1 cellular context compared by ENCODE assay signal in genomic region chr6:42771741-42772100, GRCh38.
TF ChIP-seq lines count a peak whose summit lies in the region.

No MANE protein-coding gene starts in this region.

TF ChIP-seq in GM12878, 131 proteins besides CTCF, POLR2A, EP300 and RAD21 (continues in another document):
- no peak; the same call in 1 of the 2 replicates for TF ChIP-seq RAD51 (IDR thresholded peaks at IDR 0.05)
- TF ChIP-seq ZSCAN29 (IDR thresholded peaks at IDR 0.05), result no peak
- TF ChIP-seq, protein P1, sequence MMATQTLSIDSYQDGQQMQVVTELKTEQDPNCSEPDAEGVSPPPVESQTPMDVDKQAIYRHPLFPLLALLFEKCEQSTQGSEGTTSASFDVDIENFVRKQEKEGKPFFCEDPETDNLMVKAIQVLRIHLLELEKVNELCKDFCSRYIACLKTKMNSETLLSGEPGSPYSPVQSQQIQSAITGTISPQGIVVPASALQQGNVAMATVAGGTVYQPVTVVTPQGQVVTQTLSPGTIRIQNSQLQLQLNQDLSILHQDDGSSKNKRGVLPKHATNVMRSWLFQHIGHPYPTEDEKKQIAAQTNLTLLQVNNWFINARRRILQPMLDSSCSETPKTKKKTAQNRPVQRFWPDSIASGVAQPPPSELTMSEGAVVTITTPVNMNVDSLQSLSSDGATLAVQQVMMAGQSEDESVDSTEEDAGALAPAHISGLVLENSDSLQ (IDR thresholded peaks at IDR 0.05), result peak; percentile 61; the same call in 1 of the 2 replicates
- no peak for TF ChIP-seq E4F1 (IDR thresholded peaks at IDR 0.05; ENCODE audit: borderline replicate concordance, partially characterized antibody)
- TF ChIP-seq EGR1 (IDR thresholded peaks at IDR 0.05; ENCODE audit: borderline replicate concordance in 1 of 2, low read depth in 2 of 2, low read length in 2 of 2), result no peak
- TF ChIP-seq CREB1 (IDR thresholded peaks at IDR 0.05; ENCODE audit: low read depth), result no peak
- TF ChIP-seq MYB (IDR thresholded peaks at IDR 0.05; ENCODE audit: borderline replicate concordance, low read depth, low read length), result no peak
- TF ChIP-seq SREBF2 (IDR thresholded peaks at IDR 0.05; ENCODE audit: low read length), result no peak
- no peak for TF ChIP-seq BACH1 (IDR thresholded peaks at IDR 0.05; ENCODE audit: borderline replicate concordance)
- no peak for TF ChIP-seq IKZF1 (conservative IDR thresholded peaks at IDR 0.05)
- TF ChIP-seq PAX8 (IDR thresholded peaks at IDR 0.05), result 0 out of 2 replicates have a peak, but pooled peaks have one; percentile 68
- TF ChIP-seq, protein P2, sequence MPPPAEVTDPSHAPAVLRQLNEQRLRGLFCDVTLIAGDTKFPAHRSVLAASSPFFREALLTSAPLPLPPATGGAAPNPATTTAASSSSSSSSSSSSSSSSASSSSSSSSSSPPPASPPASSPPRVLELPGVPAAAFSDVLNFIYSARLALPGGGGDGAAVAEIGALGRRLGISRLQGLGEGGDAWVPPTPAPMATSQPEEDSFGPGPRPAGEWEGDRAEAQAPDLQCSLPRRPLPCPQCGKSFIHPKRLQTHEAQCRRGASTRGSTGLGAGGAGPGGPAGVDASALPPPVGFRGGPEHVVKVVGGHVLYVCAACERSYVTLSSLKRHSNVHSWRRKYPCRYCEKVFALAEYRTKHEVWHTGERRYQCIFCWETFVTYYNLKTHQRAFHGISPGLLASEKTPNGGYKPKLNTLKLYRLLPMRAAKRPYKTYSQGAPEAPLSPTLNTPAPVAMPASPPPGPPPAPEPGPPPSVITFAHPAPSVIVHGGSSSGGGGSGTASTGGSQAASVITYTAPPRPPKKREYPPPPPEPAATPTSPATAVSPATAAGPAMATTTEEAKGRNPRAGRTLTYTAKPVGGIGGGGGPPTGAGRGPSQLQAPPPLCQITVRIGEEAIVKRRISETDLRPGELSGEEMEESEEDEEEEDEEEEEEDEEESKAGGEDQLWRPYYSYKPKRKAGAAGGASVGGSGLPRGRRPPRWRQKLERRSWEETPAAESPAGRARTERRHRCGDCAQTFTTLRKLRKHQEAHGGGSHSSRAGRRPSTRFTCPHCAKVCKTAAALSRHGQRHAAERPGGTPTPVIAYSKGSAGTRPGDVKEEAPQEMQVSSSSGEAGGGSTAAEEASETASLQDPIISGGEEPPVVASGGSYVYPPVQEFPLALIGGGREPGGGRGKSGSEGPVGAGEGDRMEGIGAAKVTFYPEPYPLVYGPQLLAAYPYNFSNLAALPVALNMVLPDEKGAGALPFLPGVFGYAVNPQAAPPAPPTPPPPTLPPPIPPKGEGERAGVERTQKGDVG (CRISPR knock-in tag; IDR thresholded peaks at IDR 0.05), result no peak
- TF ChIP-seq BCL11A (IDR thresholded peaks at IDR 0.05; ENCODE audit: low read depth, low read length), result no peak
- TF ChIP-seq KDM1A (IDR thresholded peaks at IDR 0.05; ENCODE audit: borderline replicate concordance), result no peak
- TF ChIP-seq ATF7 (IDR thresholded peaks at IDR 0.05; ENCODE audit: low read depth), result peak; percentile 18; the same call in 1 of the 2 replicates
- TF ChIP-seq ZBTB40 (IDR thresholded peaks at IDR 0.05; ENCODE audit: borderline replicate concordance), result 0 out of 2 replicates have a peak, but pooled peaks have one; percentile 9
- TF ChIP-seq NFYA (IDR thresholded peaks at IDR 0.05; ENCODE audit: borderline replicate concordance, low read depth, low read length), result no peak
- TF ChIP-seq, protein P3, sequence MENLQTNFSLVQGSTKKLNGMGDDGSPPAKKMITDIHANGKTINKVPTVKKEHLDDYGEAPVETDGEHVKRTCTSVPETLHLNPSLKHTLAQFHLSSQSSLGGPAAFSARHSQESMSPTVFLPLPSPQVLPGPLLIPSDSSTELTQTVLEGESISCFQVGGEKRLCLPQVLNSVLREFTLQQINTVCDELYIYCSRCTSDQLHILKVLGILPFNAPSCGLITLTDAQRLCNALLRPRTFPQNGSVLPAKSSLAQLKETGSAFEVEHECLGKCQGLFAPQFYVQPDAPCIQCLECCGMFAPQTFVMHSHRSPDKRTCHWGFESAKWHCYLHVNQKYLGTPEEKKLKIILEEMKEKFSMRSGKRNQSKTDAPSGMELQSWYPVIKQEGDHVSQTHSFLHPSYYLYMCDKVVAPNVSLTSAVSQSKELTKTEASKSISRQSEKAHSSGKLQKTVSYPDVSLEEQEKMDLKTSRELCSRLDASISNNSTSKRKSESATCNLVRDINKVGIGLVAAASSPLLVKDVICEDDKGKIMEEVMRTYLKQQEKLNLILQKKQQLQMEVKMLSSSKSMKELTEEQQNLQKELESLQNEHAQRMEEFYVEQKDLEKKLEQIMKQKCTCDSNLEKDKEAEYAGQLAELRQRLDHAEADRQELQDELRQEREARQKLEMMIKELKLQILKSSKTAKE (IDR thresholded peaks at IDR 0.05; ENCODE audit: low read depth, poor library complexity, severe bottlenecking), result peak; percentile 6
- TF ChIP-seq, protein P4, sequence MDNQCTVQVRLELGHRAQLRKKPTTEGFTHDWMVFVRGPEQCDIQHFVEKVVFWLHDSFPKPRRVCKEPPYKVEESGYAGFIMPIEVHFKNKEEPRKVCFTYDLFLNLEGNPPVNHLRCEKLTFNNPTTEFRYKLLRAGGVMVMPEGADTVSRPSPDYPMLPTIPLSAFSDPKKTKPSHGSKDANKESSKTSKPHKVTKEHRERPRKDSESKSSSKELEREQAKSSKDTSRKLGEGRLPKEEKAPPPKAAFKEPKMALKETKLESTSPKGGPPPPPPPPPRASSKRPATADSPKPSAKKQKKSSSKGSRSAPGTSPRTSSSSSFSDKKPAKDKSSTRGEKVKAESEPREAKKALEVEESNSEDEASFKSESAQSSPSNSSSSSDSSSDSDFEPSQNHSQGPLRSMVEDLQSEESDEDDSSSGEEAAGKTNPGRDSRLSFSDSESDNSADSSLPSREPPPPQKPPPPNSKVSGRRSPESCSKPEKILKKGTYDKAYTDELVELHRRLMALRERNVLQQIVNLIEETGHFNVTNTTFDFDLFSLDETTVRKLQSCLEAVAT (IDR thresholded peaks at IDR 0.05), result no peak; the same call in 1 of the 2 replicates
- TF ChIP-seq NFIC (IDR thresholded peaks at IDR 0.05; ENCODE audit: low read depth, low read length), result no peak
- TF ChIP-seq ESRRA (IDR thresholded peaks at IDR 0.05; ENCODE audit: low read length), result no peak
- no peak for TF ChIP-seq MYC (IDR thresholded peaks at IDR 0.05; ENCODE audit: insufficient read depth, insufficient read length, insufficient replicate concordance, low read length, severe bottlenecking)
- TF ChIP-seq SREBF1 (IDR thresholded peaks at IDR 0.05; ENCODE audit: low read length), result no peak
- TF ChIP-seq RCOR1 (conservative IDR thresholded peaks at IDR 0.05; ENCODE audit: low read depth, low read length), result no peak
- no peak for TF ChIP-seq PAX5 (IDR thresholded peaks at IDR 0.05; ENCODE audit: borderline replicate concordance, low read depth, low read length)
- TF ChIP-seq CBFB (IDR thresholded peaks at IDR 0.05; ENCODE audit: low read depth), result no peak
- no peak for TF ChIP-seq JUND (IDR thresholded peaks at IDR 0.05; ENCODE audit: low read depth, low read length)
- no peak for TF ChIP-seq NRF1 (conservative IDR thresholded peaks at IDR 0.05; ENCODE audit: low read depth, low read length)
- 0 out of 2 replicates have a peak, but pooled peaks have one; percentile 38 for TF ChIP-seq ZNF217 (IDR thresholded peaks at IDR 0.05)
- TF ChIP-seq RB1 (IDR thresholded peaks at IDR 0.05; ENCODE audit: borderline replicate concordance), result no peak; the same call in 1 of the 2 replicates
- no peak for TF ChIP-seq IRF5 (IDR thresholded peaks at IDR 0.05; ENCODE audit: borderline replicate concordance)
- TF ChIP-seq MXI1 (IDR thresholded peaks at IDR 0.05; ENCODE audit: low read depth, low read length), result no peak
- TF ChIP-seq YBX1 (IDR thresholded peaks at IDR 0.05), result no peak
- no peak for TF ChIP-seq POLR2AphosphoS2 (IDR thresholded peaks at IDR 0.05; ENCODE audit: low read depth, low read length)
- TF ChIP-seq YY1 (IDR thresholded peaks at IDR 0.05; ENCODE audit: low read depth, low read length), result no peak
- no peak for TF ChIP-seq TCF12 (IDR thresholded peaks at IDR 0.05; ENCODE audit: low read depth, low read length)
- TF ChIP-seq POLR2AphosphoS5 (IDR thresholded peaks at IDR 0.05; ENCODE audit: low read length), result no peak
- no peak for TF ChIP-seq BCLAF1 (IDR thresholded peaks at IDR 0.05)
- TF ChIP-seq ZNF274 (IDR thresholded peaks at IDR 0.05; ENCODE audit: insufficient read depth, insufficient read length), result no peak
- TF ChIP-seq ZNF622 (IDR thresholded peaks at IDR 0.05), result no peak
- TF ChIP-seq BCL3 (IDR thresholded peaks at IDR 0.05; ENCODE audit: borderline replicate concordance, insufficient read depth, low read depth, low read length, poor library complexity, severe bottlenecking), result no peak
